ENCODE assay signal across 29 cellular contexts in the genomic region with DNA sequence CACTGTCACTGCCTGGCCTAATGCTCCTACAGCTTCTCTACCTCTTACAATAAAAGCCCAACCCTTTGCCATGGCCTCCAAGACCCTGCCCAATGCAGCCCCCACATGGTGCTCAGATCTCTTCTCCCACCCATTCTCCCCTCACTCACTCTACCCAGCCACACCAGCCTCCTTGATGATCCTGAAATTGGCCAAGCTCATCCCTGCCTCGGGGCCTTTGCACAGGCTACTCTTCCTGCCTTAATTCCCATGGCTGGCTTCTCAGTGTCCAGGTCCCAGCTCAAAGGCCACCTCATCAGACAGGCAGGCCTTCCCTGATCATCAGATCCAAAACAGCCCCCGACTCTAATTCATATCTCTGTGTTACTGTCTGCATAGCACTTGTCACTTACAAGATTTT. TPM values are rescaled to one million over a fixed set of nuclear protein-coding genes. Genes with fewer than 3 reads are reported as not detected.
DNase-seq lines count a peak whose midpoint lies in the region; ATAC-seq and TF ChIP-seq lines count a peak whose summit lies in the region.
"Had no signal": no experiment of that assay in that cellular context is flagged by ENCODE, and none has a peak within 500 bp of the region (broad histone marks: within the 10 kb centered on the region; RNA-seq: fewer than 3 reads in every experiment).

No MANE protein-coding gene starts in this region.

- peaks cover 2% of the 10 kb centered on the region for H3K9me3 Mint-ChIP-seq in activated T-cell treated with anti-CD3 and anti-CD28 coated beads, Interleukin-2, amount 50 U/mL, for 24 hours
- peaks cover 2 to 8% (median 3%) of the 10 kb centered on the region in 3 donors for H3K9me3 Mint-ChIP-seq in T-cell
- H3K9me3 Mint-ChIP-seq in central memory CD8-positive, alpha-beta T cell, result no peaks in the 10 kb centered on the region
- H3K9me3 Mint-ChIP-seq: activated naive CD4-positive, alpha-beta T cell treated with anti-CD3 and anti-CD28 coated beads, Interleukin-2, amount 50 U/mL, for 24 hours had no signal

- H3K36me3 Mint-ChIP-seq in activated T-cell treated with anti-CD3 and anti-CD28 coated beads, Interleukin-2, amount 50 U/mL, for 24 hours (ENCODE audit: low read depth), result peaks cover 23% of the 10 kb centered on the region
- H3K36me3 Mint-ChIP-seq in T-cell, result peaks cover 32% of the 10 kb centered on the region
- peaks cover 21% of the 10 kb centered on the region for H3K36me3 Mint-ChIP-seq in central memory CD8-positive, alpha-beta T cell (ENCODE audit: insufficient read depth)

- H3K4me3 ChIP-seq in neutrophil (ENCODE audit: low read depth in 1 of 2, low read length in 1 of 2), result no peak overlapping the region
- H3K4me3 ChIP-seq: tibial artery had no signal

- peaks cover 79 to 90% of the 10 kb centered on the region in 2 experiments for H3K4me1 ChIP-seq in neutrophil (ENCODE audit: control insufficient read depth in 1 of 2, insufficient read depth in 1 of 2, low read depth in 1 of 2, low read length in 1 of 2)

- no peak overlapping the region for H3K4me3 Mint-ChIP-seq in activated T-cell treated with anti-CD3 and anti-CD28 coated beads, Interleukin-2, amount 50 U/mL, for 24 hours
- H3K4me3 Mint-ChIP-seq in T-cell, result peak overlapping the region in 1 of 3 donors; percentile 14
- peak overlapping the region; percentile 21 for H3K4me3 Mint-ChIP-seq in central memory CD8-positive, alpha-beta T cell
- H3K4me3 Mint-ChIP-seq: activated naive CD4-positive, alpha-beta T cell treated with anti-CD3 and anti-CD28 coated beads, Interleukin-2, amount 50 U/mL, for 24 hours; activated T-cell treated with anti-CD3 and anti-CD28 coated beads, Interleukin-2, amount 50 U/mL, for 4 hours; dendritic cell treated with granulocyte-macrophage colony-stimulating factor and Interleukin-4, amounts not matched to agents 40 ng/mL and 50 ng/mL, for 4 days had no signal

- peaks cover 76% of the 10 kb centered on the region for H3K4me1 Mint-ChIP-seq in activated T-cell treated with anti-CD3 and anti-CD28 coated beads, Interleukin-2, amount 50 U/mL, for 24 hours (ENCODE audit: low read depth)
- peaks cover 49 to 95% (median 85%) of the 10 kb centered on the region in 3 donors for H3K4me1 Mint-ChIP-seq in T-cell
- peaks cover 95% of the 10 kb centered on the region for H3K4me1 Mint-ChIP-seq in central memory CD8-positive, alpha-beta T cell

- POLR2A ChIA-PET in T-cell (lab: Charles Lee), result no interaction called here

- H3K27me3 Mint-ChIP-seq in activated T-cell treated with anti-CD3 and anti-CD28 coated beads, Interleukin-2, amount 50 U/mL, for 24 hours, result no peaks in the 10 kb centered on the region
- H3K27me3 Mint-ChIP-seq in T-cell, result no peaks in the 10 kb centered on the region
- no peaks in the 10 kb centered on the region for H3K27me3 Mint-ChIP-seq in central memory CD8-positive, alpha-beta T cell
- H3K27me3 Mint-ChIP-seq: activated naive CD4-positive, alpha-beta T cell treated with anti-CD3 and anti-CD28 coated beads, Interleukin-2, amount 50 U/mL, for 24 hours; dendritic cell treated with granulocyte-macrophage colony-stimulating factor and Interleukin-4, amounts not matched to agents 40 ng/mL and 50 ng/mL, for 4 days had no signal

- ATAC-seq in T-cell (replicated peaks in 1 of 4), result no peak
- no peak for ATAC-seq in central memory CD8-positive, alpha-beta T cell (replicated peaks; ENCODE audit: extremely low read depth, poor library complexity, severe bottlenecking)
- ATAC-seq: activated CD4-positive, CD25-positive, alpha-beta regulatory T cell treated with anti-CD3 and anti-CD28 coated beads, Interleukin-2, amount 50 U/mL, for 24 hours; activated T-cell treated with anti-CD3 and anti-CD28 coated beads, Interleukin-2, amount 50 U/mL, for 4 hours; left lobe of liver; Panc1 had no signal

- H3K36me3 ChIP-seq in neutrophil, result peaks cover 28% of the 10 kb centered on the region
- H3K36me3 ChIP-seq: tibial artery had no signal

- H3K27me3 ChIP-seq in neutrophil, result no peaks in the 10 kb centered on the region
- H3K27me3 ChIP-seq: tibial artery had no signal

- no peaks in the 10 kb centered on the region for H3K9me3 ChIP-seq in neutrophil
- H3K9me3 ChIP-seq: tibial artery had no signal

- H3K27ac Mint-ChIP-seq in activated T-cell treated with anti-CD3 and anti-CD28 coated beads, Interleukin-2, amount 50 U/mL, for 24 hours, result peak overlapping the region; percentile 22
- peak overlapping the region; percentile 6 to 64 for H3K27ac Mint-ChIP-seq in T-cell
- H3K27ac Mint-ChIP-seq in central memory CD8-positive, alpha-beta T cell (ENCODE audit: low read depth), result peak overlapping the region; percentile 87
- H3K27ac Mint-ChIP-seq: activated naive CD4-positive, alpha-beta T cell treated with anti-CD3 and anti-CD28 coated beads, Interleukin-2, amount 50 U/mL, for 24 hours; dendritic cell treated with granulocyte-macrophage colony-stimulating factor and Interleukin-4, amounts not matched to agents 40 ng/mL and 50 ng/mL, for 4 days had no signal

- CTCF ChIA-PET in T-cell (lab: Charles Lee), result interaction anchor here in 1 of 2 donors (0.6 kb wide), 1 partner anchor 115 kb away, joined by 4 read pairs; no protein-coding TSS in a partner anchor

- in situ Hi-C loops in KBM-7 (cut with MboI; ENCODE audit: low pct_unique_long_range_greater_than_20kb, low sequenced_read_pairs), result no loop called here

- TF ChIP-seq CTCF in neutrophil (IDR thresholded peaks at IDR 0.05), result no peak

- H3K27ac ChIP-seq in neutrophil, result peak overlapping the region; percentile 93
- H3K27ac ChIP-seq: tibial artery had no signal

- DNase-seq in activated T-cell treated with anti-CD3 and anti-CD28 coated beads, Interleukin-2, amount 50 U/mL, for 24 hours, result no peak
- no peak for DNase-seq in activated T-cell treated with anti-CD3 and anti-CD28 coated beads, Interleukin-2, amount 50 U/mL, for 48 hours
- DNase-seq in T-cell (no peak), NCI-H146 treated with DMSO at 0.1 percent for 48 hours (lab: John Stamatoyannopoulos, UW; ENCODE audit: unreplicated experiment) (no peak), KBM-7 (no peak)
- DNase-seq in central memory CD8-positive, alpha-beta T cell (ENCODE audit: low spot score in 2 of 2), result no peak
- no peak for DNase-seq in stimulated activated CD4-positive, alpha-beta T cell treated with anti-CD3 and anti-CD28 coated beads, Interleukin-4, amount 100 ng/mL, for 1 hour
- DNase-seq: 8988T; activated CD8-positive, alpha-beta memory T cell treated with anti-CD3 and anti-CD28 coated beads for 24 hours; activated T-cell treated with anti-CD3 and anti-CD28 coated beads, Interleukin-2, amount 50 U/mL, for 4 hours; AML-193; central memory CD4-positive, alpha-beta T cell; COR-L47; DMS53; mesenchymal stem cell; NCI-H1105; NCI-H2029; NCI-H2227 treated with DMSO at 0.1 percent for 48 hours; NCI-H69; occipital lobe; SIG-M5; SW 1271; tibial artery had no signal

RNA-seq across cellular contexts. Expression of a gene that starts 25.6 kb away (rescaled TPM):
- total RNA-seq in T-cell, result 100 to 1,000 TPM in 4 of 5 donors, 10 to 100 TPM in 1; 99.2 to 181 (median 137) TPM

Comparison
In these comparisons a context has a peak if more than half of its experiments do, and no peak if none do; other contexts are left out.
1. H3K27ac Mint-ChIP-seq: peak in every context shown above with its lines; median percentile 87 in central memory CD8-positive, alpha-beta T cell; 35 in T-cell; 22 in activated T-cell treated with anti-CD3 and anti-CD28 coated beads, Interleukin-2, amount 50 U/mL, for 24 hours.